In genomic region chr9:117671468-117671867, GRCh38 we compare ENCODE assay signal across 26 cellular contexts. TPM values are rescaled to one million over a fixed set of nuclear protein-coding genes. Genes with fewer than 3 reads are reported as not detected.
DNase-seq lines count a peak whose midpoint lies in the region; FAIRE-seq and TF ChIP-seq lines count a peak whose summit lies in the region.
"Had no signal": no experiment of that assay in that cellular context is flagged by ENCODE, and none has a peak within 500 bp of the region (broad histone marks: within the 10 kb centered on the region; RNA-seq: fewer than 3 reads in every experiment).

No MANE protein-coding gene starts in this region.

- peaks cover 19% of the 10 kb centered on the region for H3K4me1 ChIP-seq in ACC112 (ENCODE audit: control insufficient read depth, insufficient read depth, low read length, unreplicated experiment)
- H3K4me1 ChIP-seq in SJCRH30 = peaks cover 11% of the 10 kb centered on the region
- H3K4me1 ChIP-seq in kidney (ENCODE audit: control insufficient read depth in 1 of 2, insufficient read depth in 1 of 2, low read depth in 1 of 2, low read length in 2 of 2) = no peaks in the 10 kb centered on the region

- H3K79me2 ChIP-seq in ACC112 (ENCODE audit: control insufficient read depth, insufficient read depth, low read length, unreplicated experiment) = no peaks in the 10 kb centered on the region

- H3K9me3 ChIP-seq in SJCRH30 (replicated peaks) = no peaks in the 10 kb centered on the region
- no peaks in the 10 kb centered on the region for H3K9me3 ChIP-seq in kidney (ENCODE audit: control insufficient read depth in 1 of 2, low read length in 2 of 2)

- no peak overlapping the region for H3K9ac ChIP-seq in kidney (ENCODE audit: low read length in 2 of 2)

- no peaks in the 10 kb centered on the region for H3K27me3 ChIP-seq in ACC112 (ENCODE audit: insufficient read depth, low read length)
- H3K27me3 ChIP-seq in SJCRH30 = no peaks in the 10 kb centered on the region

- H3K36me3 ChIP-seq in ACC112 (ENCODE audit: insufficient read depth, low read length) (no peaks in the 10 kb centered on the region), SJCRH30 (no peaks in the 10 kb centered on the region), kidney (ENCODE audit: control insufficient read depth in 1 of 2, insufficient read depth in 2 of 2, low read length in 2 of 2) (no peaks in the 10 kb centered on the region)

- no peak for TF ChIP-seq POLR2A in H54 (IDR thresholded peaks at IDR 0.05; ENCODE audit: low read depth, low read length)

- DNase-seq in H54 (ENCODE audit: insufficient read length, low spot score) (no peak), SJCRH30 (peak in 1 of 2 experiments; percentile 19), foreskin melanocyte (peak; percentile 30), NCI-H345 (lab: John Stamatoyannopoulos, UW) (no peak), GM19238 (ENCODE audit: insufficient read length, low spot score) (no peak), kidney (no peak), T-helper 1 cell (no peak)
- DNase-seq: 8988T; Calu3; CD8-positive, alpha-beta memory T cell; H9; KBM-7; MV-4-11; NCI-H1105 treated with DMSO at 0.1 percent for 48 hours; NCI-H1694; NCI-H2081; NCI-H2171 treated with DMSO at 0.1 percent for 48 hours; NCI-H446 treated with DMSO at 0.1 percent for 48 hours; NCI-H526 treated with DMSO at 0.1 percent for 48 hours; OCI-M1; SHP77 had no signal

- H3K4me3 ChIP-seq in ACC112 (ENCODE audit: low read depth, low read length) (no peak overlapping the region), SJCRH30 (no peak overlapping the region), kidney (ENCODE audit: low read length in 2 of 2) (no peak overlapping the region)
- H3K4me3 ChIP-seq: SK-N-MC had no signal

- TF ChIP-seq CTCF in kidney (IDR thresholded peaks at IDR 0.05; ENCODE audit: borderline replicate concordance, extremely low read depth, insufficient read depth) = no peak

- H3K27ac ChIP-seq in ACC112 (ENCODE audit: low read depth, low read length) (peak overlapping the region; percentile 62; the same call in 1 of the 2 replicates), SJCRH30 (peak overlapping the region; percentile 3; the same call in 1 of the 2 replicates), kidney (ENCODE audit: low read depth in 2 of 2, low read length in 2 of 2) (no peak overlapping the region)
- H3K27ac ChIP-seq: C4-2B, HL-60, SK-N-MC had no signal

- intact Hi-C loops in kidney (cut with DNase I) = no loop called here

- H2AFZ ChIP-seq in ACC112 (ENCODE audit: low read length, unreplicated experiment) = no peak overlapping the region

- peak; percentile 91 for FAIRE-seq in H54 (lab: Jason Lieb, UNC)
- no peak for FAIRE-seq in kidney (lab: Jason Lieb, UNC)

RNA-seq across cellular contexts. Expression of gene TLR4, which starts 32.7 kb away (rescaled TPM):
- 6.1 and 6.5 TPM in 2 replicates for total RNA-seq in SJCRH30 (2014; rRNA removed; shearing (Covaris generic))
- total RNA-seq in kidney = 33.4 TPM
- polyA plus RNA-seq in kidney (ENCODE audit: insufficient read depth, low read depth, low replicate concordance) = 5.8 TPM
- polyA plus RNA-seq: AG04450; CD8-positive, alpha-beta memory T cell had no signal

Comparison
In these comparisons a context has a peak if more than half of its experiments do, and no peak if none do; other contexts are left out.
1. H3K27ac ChIP-seq: peak in ACC112 (single experiment) and SJCRH30 (single experiment); none in kidney (0 of 2).